24 cellular contexts compared by ENCODE assay signal in the genomic region with DNA sequence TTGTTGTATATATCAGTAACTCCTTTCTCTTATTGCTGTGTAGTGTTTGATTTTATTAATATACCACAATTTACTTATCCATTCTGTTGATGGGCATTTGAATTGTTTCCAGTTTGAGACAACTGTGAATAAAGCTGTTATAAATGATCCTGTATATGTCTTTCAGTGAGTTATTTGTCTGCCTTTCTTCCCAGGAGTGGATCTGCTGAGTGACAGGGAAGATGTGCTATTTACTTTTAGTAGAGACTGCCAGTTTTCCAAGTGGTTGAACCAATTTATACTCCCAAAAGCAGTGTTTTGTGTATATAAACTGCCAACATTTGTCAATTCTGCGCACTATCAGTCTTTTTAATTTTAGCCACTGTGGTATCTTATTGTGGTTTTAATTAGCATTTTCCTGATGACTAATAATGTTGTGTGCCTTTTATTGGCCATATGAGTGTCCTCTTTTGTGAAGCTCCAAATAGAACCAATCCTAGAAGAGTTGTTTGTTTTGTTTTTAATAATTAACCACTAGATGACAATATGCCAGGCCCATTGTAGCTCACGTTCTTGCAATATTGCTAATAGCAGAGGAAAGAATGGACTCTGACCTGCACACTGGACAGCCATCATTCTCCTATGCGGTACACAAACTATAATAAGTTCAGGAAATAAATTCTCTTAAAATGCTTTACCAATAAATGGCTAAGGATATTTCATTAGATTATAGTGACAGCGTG. TPM values are rescaled to one million over a fixed set of nuclear protein-coding genes. Genes with fewer than 3 reads are reported as not detected.
DNase-seq lines count a peak whose midpoint lies in the region; ATAC-seq, FAIRE-seq and TF ChIP-seq lines count a peak whose summit lies in the region.
"Had no signal": no experiment of that assay in that cellular context is flagged by ENCODE, and none has a peak within 500 bp of the region (broad histone marks: within the 10 kb centered on the region; RNA-seq: fewer than 3 reads in every experiment).

No MANE protein-coding gene starts in this region.

- no peak overlapping the region for H4K8ac ChIP-seq in neuronal stem cell (ENCODE audit: low read depth, low read length)

- BruUV-seq in A673 (replicated peaks; lab: Mats Ljungman, UMichigan) (no TSS peak), K562 (replicated peaks; lab: Mats Ljungman, UMichigan) (no TSS peak)

- H4K20me1 ChIP-seq in Karpas-422 (ENCODE audit: insufficient read depth, low read depth, low read length) (no peaks in the 10 kb centered on the region), K562 (replicated peaks; ENCODE audit: control insufficient read depth, insufficient read depth, low read length) (no peaks in the 10 kb centered on the region)

- H3K27me3 ChIP-seq in A673 (replicated peaks; ENCODE audit: insufficient read depth, low read depth, low read length, poor library complexity) (no peaks in the 10 kb centered on the region), Karpas-422 (ENCODE audit: low read length) (no peaks in the 10 kb centered on the region), K562 (ENCODE audit: control insufficient read depth in 2 of 2, insufficient read depth in 2 of 2, low read length in 2 of 2) (no peaks in the 10 kb centered on the region), neuronal stem cell (ENCODE audit: control insufficient read depth in 3 of 3, insufficient read depth in 3 of 3, low read depth in 1 of 3, low read length in 3 of 3) (no peaks in the 10 kb centered on the region)
- H3K27me3 ChIP-seq: adrenal gland, tibial artery had no signal

- in situ Hi-C loops in K562 (cut with MboI), result no loop called here

- no peak for FAIRE-seq in K562 (lab: Jason Lieb, UNC)
- FAIRE-seq: keratinocyte had no signal

- H3K9me2 ChIP-seq in Karpas-422 (replicated peaks; ENCODE audit: insufficient read depth, low read length), result no peaks in the 10 kb centered on the region
- H3K9me2 ChIP-seq: SK-N-SH had no signal

- WGBS in K562 (ENCODE audit: insufficient coverage, low coverage, missing lambda C conversion rate), result 71% methylated on average over 4 of the region's 4 CpGs
- WGBS in neuronal stem cell (ENCODE audit: extremely low coverage in 2 of 2, insufficient read length in 2 of 2, insufficient replicate concordance in 1 of 2), 2 donors, result no CpG with 5 or more reads among the region's 4 CpGs

- H3K9me3 ChIP-seq in A673 (ENCODE audit: low read depth, low read length, poor library complexity, severe bottlenecking) (peaks cover 9% of the 10 kb centered on the region), Karpas-422 (ENCODE audit: low read length) (peaks cover 10% of the 10 kb centered on the region), K562 (replicated peaks; ENCODE audit: control insufficient read depth, insufficient read depth, low read depth, low read length) (peaks cover 21% of the 10 kb centered on the region), mucosa of descending colon (peaks cover 11% of the 10 kb centered on the region), neuronal stem cell (replicated peaks in 1 of 2; ENCODE audit: control insufficient read depth in 2 of 2, insufficient read depth in 1 of 2, low read depth in 1 of 2, low read length in 2 of 2) (peaks cover 0 to 6% of the 10 kb centered on the region in 2 donors)
- H3K9me3 ChIP-seq: adrenal gland, lower lobe of right lung, psoas muscle, SK-N-SH had no signal

- H3K4me1 ChIP-seq in A673 (ENCODE audit: insufficient read depth, low read length, poor library complexity, severe bottlenecking), result peaks cover 21% of the 10 kb centered on the region
- H3K4me1 ChIP-seq in Karpas-422 (ENCODE audit: low read length), result peaks cover 72% of the 10 kb centered on the region
- H3K4me1 ChIP-seq in K562 (replicated peaks in 1 of 2; ENCODE audit: control insufficient read depth in 2 of 2, insufficient read depth in 2 of 2, low read length in 2 of 2), result peaks cover 13 to 18% of the 10 kb centered on the region in 2 experiments
- H3K4me1 ChIP-seq in mucosa of descending colon (ENCODE audit: low read depth), result peaks cover 14% of the 10 kb centered on the region
- H3K4me1 ChIP-seq in neuronal stem cell (ENCODE audit: control insufficient read depth in 2 of 2, insufficient read depth in 1 of 2, low read depth in 1 of 2, low read length in 2 of 2), result peaks cover 0 to 3% of the 10 kb centered on the region in 2 donors
- H3K4me1 ChIP-seq: psoas muscle, tibial artery had no signal

- H3K27ac ChIP-seq in A673 (ENCODE audit: low read depth, low read length, poor library complexity, severe bottlenecking), result peak overlapping the region; percentile 86
- H3K27ac ChIP-seq in Karpas-422 (ENCODE audit: low read length), result peak overlapping the region; percentile 85
- no peak overlapping the region for H3K27ac ChIP-seq in K562 (ENCODE audit: extremely low read depth, low read depth, low read length)
- H3K27ac ChIP-seq in neuronal stem cell (replicated peaks; ENCODE audit: low read length), result no peak overlapping the region
- H3K27ac ChIP-seq: adrenal gland, lower lobe of right lung, psoas muscle, tibial artery had no signal

- no peaks in the 10 kb centered on the region for H3K36me3 ChIP-seq in A673 (ENCODE audit: insufficient read depth, low read length, poor library complexity, severe bottlenecking)
- H3K36me3 ChIP-seq in Karpas-422 (ENCODE audit: insufficient read depth, low read length), result peaks cover 21% of the 10 kb centered on the region
- no peaks in the 10 kb centered on the region for H3K36me3 ChIP-seq in K562 (ENCODE audit: control insufficient read depth, insufficient read depth, low read length)
- no peaks in the 10 kb centered on the region for H3K36me3 ChIP-seq in mucosa of descending colon (ENCODE audit: low read depth)
- H3K36me3 ChIP-seq in neuronal stem cell (replicated peaks in 1 of 2; ENCODE audit: control insufficient read depth in 2 of 2, insufficient read depth in 2 of 2, low read length in 2 of 2), result no peaks in the 10 kb centered on the region
- H3K36me3 ChIP-seq: adrenal gland, lower lobe of right lung, tibial artery had no signal

- H2BK12ac ChIP-seq in neuronal stem cell (ENCODE audit: low read length), result no peak overlapping the region

- H3K4me2 ChIP-seq in Karpas-422 (ENCODE audit: low read depth, low read length, poor library complexity, severe bottlenecking) (peak overlapping the region; percentile 67), K562 (ENCODE audit: insufficient read depth, low read length) (no peak overlapping the region), neuronal stem cell (ENCODE audit: insufficient read depth, low read length, poor library complexity, severe bottlenecking) (no peak overlapping the region)
- H3K4me2 ChIP-seq: SK-N-SH had no signal

- no peak overlapping the region for H2BK120ac ChIP-seq in neuronal stem cell (ENCODE audit: low read depth, low read length)

- H2BK5ac ChIP-seq in neuronal stem cell (ENCODE audit: low read length), result no peak overlapping the region

- H3K4me3 ChIP-seq in A673 (ENCODE audit: low read depth, low read length, poor library complexity, severe bottlenecking) (no peak overlapping the region), Karpas-422 (ENCODE audit: low read length) (no peak overlapping the region), K562 (no peak overlapping the region), mucosa of descending colon (no peak overlapping the region), neuronal stem cell (ENCODE audit: low read length in 2 of 2) (no peak overlapping the region)
- H3K4me3 ChIP-seq: adrenal gland, lower lobe of right lung, psoas muscle, tibial artery had no signal

- no peak for TF ChIP-seq CTCF in A673 (conservative IDR thresholded peaks at IDR 0.05; ENCODE audit: low read depth, low read length)
- no peak for TF ChIP-seq CTCF in K562 (IDR thresholded peaks at IDR 0.05 in 2 of 3, conservative IDR thresholded peaks at IDR 0.05 in 1 of 3; ENCODE audit: insufficient read depth in 2 of 3, low read depth in 1 of 3, low read length in 3 of 3)
- TF ChIP-seq CTCF in mucosa of descending colon (IDR thresholded peaks at IDR 0.05), result no peak

- H3K9ac ChIP-seq in Karpas-422 (ENCODE audit: low read length), result 0 out of 2 replicates have a peak overlapping the region, but pooled peaks have one; percentile 25
- no peak overlapping the region for H3K9ac ChIP-seq in K562 (ENCODE audit: insufficient read depth in 1 of 2, low read depth in 2 of 2, low read length in 2 of 2)
- no peak overlapping the region for H3K9ac ChIP-seq in neuronal stem cell (ENCODE audit: low read depth, low read length, poor library complexity)
- H3K9ac ChIP-seq: SK-N-SH had no signal

- no peak overlapping the region for H3K14ac ChIP-seq in neuronal stem cell (ENCODE audit: low read length)

- no peak overlapping the region for H3K23ac ChIP-seq in neuronal stem cell (ENCODE audit: low read depth, low read length, poor library complexity)

- no peak overlapping the region for H3K4ac ChIP-seq in neuronal stem cell (ENCODE audit: low read length)

- no peak overlapping the region for H2BK15ac ChIP-seq in neuronal stem cell (ENCODE audit: low read length)

- no peak overlapping the region for H2AK5ac ChIP-seq in neuronal stem cell (ENCODE audit: low read depth, low read length)

- H3K18ac ChIP-seq in neuronal stem cell (ENCODE audit: low read length), result no peak overlapping the region

- TF ChIP-seq RAD21 in K562 (CRISPR knock-in tag; conservative IDR thresholded peaks at IDR 0.05 in 1 of 2, IDR thresholded peaks at IDR 0.05 in 1 of 2), result no peak

- no peaks in the 10 kb centered on the region for H3K9me1 ChIP-seq in K562 (ENCODE audit: control insufficient read depth, insufficient read depth, low read length)

- CTCF ChIA-PET in A673 (lab: Charles Lee) (no interaction called here), K562 (lab: Yijun Ruan, JAX; ENCODE audit: low intra/inter-chr PET ratio) (no interaction called here)

- H3K79me1 ChIP-seq in neuronal stem cell (ENCODE audit: low read depth, low read length), result no peaks in the 10 kb centered on the region

- POLR2A ChIA-PET in A673 (lab: Charles Lee; ENCODE audit: low non-redundant PET), result no interaction called here
- POLR2A ChIA-PET in K562 (lab: Yijun Ruan, JAX), result interaction anchor here (0.6 kb wide), 1 partner anchor 184 kb away, joined by 3 read pairs; no protein-coding TSS in a partner anchor

- no peak for TF ChIP-seq EP300 in K562 (IDR thresholded peaks at IDR 0.05; ENCODE audit: low read length)

- intact Hi-C loops in A673 (cut with micrococcal nuclease; ENCODE audit: unreplicated experiment), result no loop called here
- intact Hi-C loops in K562 (cut with micrococcal nuclease), result no loop called here
- intact Hi-C loops in mucosa of descending colon (cut with DNase I, micrococcal nuclease), result no loop called here

- no peak for ATAC-seq in K562
- peak; percentile 86 for ATAC-seq in mucosa of descending colon
- ATAC-seq: activated T-cell treated with anti-CD3 and anti-CD28 coated beads, Interleukin-2, amount 50 U/mL, for 72 hours; HCT116; lower lobe of right lung; psoas muscle had no signal

- H4K91ac ChIP-seq in neuronal stem cell (ENCODE audit: low read depth, low read length, poor library complexity), result no peak overlapping the region

- TF ChIP-seq POLR2A in K562 (conservative IDR thresholded peaks at IDR 0.05), result no peak

- peaks cover 96% of the 10 kb centered on the region for H3K79me2 ChIP-seq in Karpas-422 (ENCODE audit: low read length)
- no peaks in the 10 kb centered on the region for H3K79me2 ChIP-seq in K562 (ENCODE audit: control insufficient read depth, insufficient read depth, low read length)

- no peak overlapping the region for H2AFZ ChIP-seq in Karpas-422 (ENCODE audit: low read length)
- no peak overlapping the region for H2AFZ ChIP-seq in K562 (ENCODE audit: low read depth, low read length)
- no peak overlapping the region for H2AFZ ChIP-seq in neuronal stem cell (ENCODE audit: low read length)

- DNase-seq in A673 (ENCODE audit: low spot score) (no peak), Karpas-422 (no peak), K562 (ENCODE audit: extremely low read depth in 1 of 4, low spot score in 3 of 4) (no peak), mucosa of descending colon (no peak), neuronal stem cell (ENCODE audit: low spot score) (no peak)
- DNase-seq in stimulated activated naive CD4-positive, alpha-beta T cell treated with Interleukin-2 at 50 U/mL for 16 hours (lab: John Stamatoyannopoulos, UW), result no peak
- no peak for DNase-seq in activated CD8-positive, alpha-beta memory T cell treated with anti-CD3 and anti-CD28 coated beads, Interleukin-2, amount 50 U/mL, for 4 hours
- DNase-seq in activated CD4-positive, alpha-beta T cell treated with anti-CD3 and anti-CD28 coated beads, Interleukin-2, amount 50 U/mL, for 4 hours, result no peak
- DNase-seq: ACHN; activated CD4-positive, alpha-beta T cell treated with anti-CD3 and anti-CD28 coated beads for 48 hours; activated naive CD4-positive, alpha-beta T cell; activated T-cell treated with anti-CD3 and anti-CD28 coated beads, Interleukin-2, amount 50 U/mL, for 72 hours; adrenal gland; DMS79 treated with DMSO at 0.1 percent for 48 hours; effector CD4-positive, alpha-beta T cell; lower lobe of right lung; NCI-H446 treated with DMSO at 0.1 percent for 48 hours; NCI-H82; psoas muscle; SK-N-SH; T-helper 2 cell; tibial artery had no signal

RNA-seq across cellular contexts. Expression of gene TRANK1, which starts 25.3 kb away (rescaled TPM):
- 6.3 and 7.3 TPM in 2 replicates for total RNA-seq in A673 (2021)
- total RNA-seq in Karpas-422 (2014; rRNA removed; shearing (Covaris generic); ENCODE audit: low replicate concordance), result 83.4 and 123 TPM in 2 replicates
- 7.4 and 9.9 TPM in 2 replicates for total RNA-seq in K562 (2011; cell fraction: chromatin; rRNA removed; ENCODE audit: low replicate concordance)
- 3.3 and 10.8 TPM in 2 replicates for total RNA-seq in K562 (2011; cell fraction: nucleolus; rRNA removed)
- 2.7 and 3.0 TPM in 2 replicates for total RNA-seq in K562 (2011; cell fraction: nucleoplasm; rRNA removed)
- total RNA-seq in K562 (2014; rRNA removed), result 2.0 and 2.5 TPM in 2 replicates
- 2.6 and 2.7 TPM in 2 replicates for total RNA-seq in K562 (2014; rRNA removed; fragmentation: Illumina TruSeq; extraction: Trizol)
- 3.8 and 4.8 TPM in 2 replicates for total RNA-seq in K562 (2015; rRNA removed; fragmentation: Illumina TruSeq; extraction: Trizol)
- total RNA-seq in K562 (2021), result 3.9 and 5.3 TPM in 2 replicates
- 4.1 and 10.6 TPM in 2 replicates for polyA plus RNA-seq in K562 (2011; rRNA removed)
- polyA plus RNA-seq in K562 (2011; cell fraction: cytosol; rRNA removed), result 2.8 and 8.1 TPM in 2 replicates
- polyA plus RNA-seq in K562 (2011; cell fraction: nucleus; rRNA removed), result 8.2 and 15.6 TPM in 2 replicates
- 6.2 and 9.6 TPM in 2 replicates for polyA plus RNA-seq in K562 (2012)
- 2.1 TPM in 2 replicates for polyA plus RNA-seq in K562 (2014; fragmentation: Illumina TruSeq; extraction: Trizol)
- polyA plus RNA-seq in K562 (2014; fragmentation: Nextera tagmentation; extraction: Ambion mirVana), result under 1 TPM; 0.41 to 0.49 TPM
- polyA plus RNA-seq in K562 (2014; rRNA removed), result 1.3 and 1.8 TPM in 2 replicates
- polyA minus RNA-seq in K562 (2011; rRNA and poly(A)+ RNA removed), result 11.5 and 31.8 TPM in 2 replicates
- 6.2 and 17.5 TPM in 2 replicates for polyA minus RNA-seq in K562 (2011; cell fraction: cytosol; rRNA and poly(A)+ RNA removed)
- polyA minus RNA-seq in K562 (2011; cell fraction: nucleus; rRNA and poly(A)+ RNA removed), result 7.0 and 17.7 TPM in 2 replicates
- 100 to 1,000 TPM in 1 of 3 donors, 10 to 100 TPM in 2; 78.6 to 163 (median 97.3) TPM for total RNA-seq in mucosa of descending colon
- polyA plus RNA-seq in neuronal stem cell (2013, experiment 1 of 2), result 3.2 TPM
- 3.3 TPM for polyA plus RNA-seq in neuronal stem cell (2013, experiment 2 of 2)

Comparison
In these comparisons a context has a peak if more than half of its experiments do, and no peak if none do; other contexts are left out.
1. H3K27ac ChIP-seq: peak in A673 (single experiment) and Karpas-422 (single experiment); none in K562 (single experiment) and neuronal stem cell (single experiment).